In the genomic region with DNA sequence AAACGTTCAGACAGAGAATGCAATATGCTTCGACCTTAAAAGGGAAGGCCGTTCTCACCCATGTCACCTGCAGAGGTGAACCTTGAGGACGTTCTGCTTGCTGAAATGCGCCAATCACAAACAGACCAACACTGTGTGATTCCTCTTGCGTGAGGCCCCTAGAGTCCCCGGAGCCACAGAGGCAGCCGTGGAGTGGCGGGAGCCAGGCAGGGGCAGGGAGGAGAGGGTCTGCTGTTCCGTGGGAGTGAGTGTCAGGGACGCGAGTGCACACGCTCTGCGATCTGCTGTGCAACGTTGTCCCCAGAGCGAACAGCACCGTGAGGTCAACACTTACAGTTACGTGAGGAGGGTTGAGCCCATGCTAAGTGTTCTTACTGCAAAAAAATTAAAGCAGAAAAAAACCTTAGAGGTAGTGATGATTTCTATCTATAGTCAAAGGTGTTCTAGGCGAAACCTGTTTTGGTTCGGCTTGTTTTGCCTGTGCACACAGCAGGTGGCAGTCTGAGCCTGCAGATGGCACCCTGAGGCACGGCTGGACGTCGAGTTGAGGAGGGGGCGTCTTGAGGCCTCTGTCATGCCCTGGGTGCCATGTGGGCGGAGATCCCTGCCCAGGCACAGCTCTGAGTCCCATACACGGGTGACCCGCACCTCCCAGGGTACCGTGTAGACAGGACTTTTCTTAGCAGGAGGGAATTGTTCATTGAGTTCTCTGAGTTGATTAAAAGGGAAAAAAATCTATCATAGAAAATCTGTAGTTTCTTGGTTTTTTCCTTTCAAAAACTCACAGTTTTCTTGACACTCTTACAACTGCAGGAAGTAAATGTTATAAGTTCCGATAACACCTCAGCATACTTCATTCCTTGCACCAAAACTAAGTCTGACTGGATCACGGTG, we compare ENCODE assay signal across 11 cellular contexts.
A peak's percentile ranks its signal among the peaks of the same experiment; 100 is the strongest.
DNase-seq lines count a peak whose midpoint lies in the region; ATAC-seq and TF ChIP-seq lines count a peak whose summit lies in the region.
"Had no signal": no experiment of that assay in that cellular context is flagged by ENCODE, and none has a peak within 500 bp of the region (broad histone marks: within the 10 kb centered on the region; RNA-seq: fewer than 3 reads in every experiment).

No MANE protein-coding gene starts in this region.

- 0 out of 2 replicates have a peak, but pooled peaks cover 4% of the 10 kb centered on the region for H3K4me1 ChIP-seq in Caco-2

- H3K9me3 Mint-ChIP-seq in Caco-2 (ENCODE audit: unreplicated experiment) = no peaks in the 10 kb centered on the region
- no peaks in the 10 kb centered on the region for H3K9me3 Mint-ChIP-seq in osteocyte (ENCODE audit: unreplicated experiment)
- H3K9me3 Mint-ChIP-seq: activated T-cell treated with anti-CD3 and anti-CD28 coated beads, Interleukin-2, amount 50 U/mL, for 24 hours had no signal

- no peaks in the 10 kb centered on the region for H3K27me3 Mint-ChIP-seq in Caco-2 (ENCODE audit: insufficient read depth, unreplicated experiment)
- no peaks in the 10 kb centered on the region for H3K27me3 Mint-ChIP-seq in osteocyte (ENCODE audit: unreplicated experiment)

- no peaks in the 10 kb centered on the region for H3K36me3 Mint-ChIP-seq in Caco-2 (ENCODE audit: insufficient read depth, unreplicated experiment)
- no peaks in the 10 kb centered on the region for H3K36me3 Mint-ChIP-seq in osteocyte (ENCODE audit: unreplicated experiment)

- H3K27me3 ChIP-seq in Caco-2 (replicated peaks; ENCODE audit: control insufficient read depth, insufficient read depth, low read length) = no peaks in the 10 kb centered on the region

- intact Hi-C loops in Caco-2 (cut with micrococcal nuclease; ENCODE audit: unreplicated experiment) = loop anchor here (2.0 kb wide), 1 partner anchor 206 kb away; no protein-coding TSS in a partner anchor

- no peak for ATAC-seq in GM21423 (IDR thresholded peaks at IDR 0.05; ENCODE audit: unreplicated experiment)
- no peak for ATAC-seq in HG03432 (IDR thresholded peaks at IDR 0.05; ENCODE audit: unreplicated experiment)

- H3K27ac Mint-ChIP-seq in Caco-2 (ENCODE audit: unreplicated experiment) (no peak overlapping the region), osteocyte (ENCODE audit: unreplicated experiment) (no peak overlapping the region)
- H3K27ac Mint-ChIP-seq: activated T-cell treated with anti-CD3 and anti-CD28 coated beads, Interleukin-2, amount 50 U/mL, for 24 hours had no signal

- POLR2A ChIA-PET in Caco-2 (lab: Charles Lee) = no interaction called here

- peak overlapping the region; percentile 42 for H3K4me3 Mint-ChIP-seq in Caco-2 (ENCODE audit: unreplicated experiment)
- H3K4me3 Mint-ChIP-seq in osteocyte (ENCODE audit: unreplicated experiment) = no peak overlapping the region
- H3K4me3 Mint-ChIP-seq: activated T-cell treated with anti-CD3 and anti-CD28 coated beads, Interleukin-2, amount 50 U/mL, for 24 hours had no signal

- H3K9me3 ChIP-seq in Caco-2 = no peaks in the 10 kb centered on the region

- H3K4me3 ChIP-seq in Caco-2 (ENCODE audit: low read depth, low read length) (no peak overlapping the region), fibroblast of the aortic adventitia (ENCODE audit: low read depth, low read length) (no peak overlapping the region)

- BruUV-seq in Caco-2 (replicated peaks; lab: Mats Ljungman, UMichigan) = no TSS peak

- peak; percentile 62 to 75 for TF ChIP-seq CTCF in Caco-2 (IDR thresholded peaks at IDR 0.05; ENCODE audit: insufficient read depth in 1 of 2, low read depth in 1 of 2, low read length in 1 of 2, severe bottlenecking in 1 of 2, unreplicated experiment in 1 of 2)
- TF ChIP-seq CTCF in fibroblast of the aortic adventitia (IDR thresholded peaks at IDR 0.05; ENCODE audit: insufficient read depth, low read length) = peak; percentile 40
- peak; percentile 70 for TF ChIP-seq CTCF in osteocyte (IDR thresholded peaks at IDR 0.05)

- H3K4me1 Mint-ChIP-seq in Caco-2 (ENCODE audit: low read depth, unreplicated experiment) = peaks cover 9% of the 10 kb centered on the region
- H3K4me1 Mint-ChIP-seq in osteocyte (ENCODE audit: unreplicated experiment) = peaks cover 55% of the 10 kb centered on the region

- no peaks in the 10 kb centered on the region for H3K36me3 ChIP-seq in Caco-2 (ENCODE audit: control insufficient read depth, insufficient read depth, low read length)

- CTCF ChIA-PET in Caco-2 (lab: Charles Lee) = no interaction called here

- peak in 1 of 2 experiments; percentile 65 for DNase-seq in Caco-2
- peak; percentile 21 for DNase-seq in NCI-H345 (lab: John Stamatoyannopoulos, UW)
- DNase-seq in fibroblast of the aortic adventitia (ENCODE audit: low read depth) = peak; percentile 12
- DNase-seq in osteocyte (ENCODE audit: extremely low spot score, unreplicated experiment) = peak; percentile 66
- no peak for DNase-seq in NCI-H446 (lab: John Stamatoyannopoulos, UW)
- no peak for DNase-seq in ecto neural progenitor cell (ENCODE audit: low spot score)
- DNase-seq: activated T-cell treated with anti-CD3 and anti-CD28 coated beads, Interleukin-2, amount 50 U/mL, for 24 hours; effector CD8-positive, alpha-beta T cell; SIG-M5 had no signal

Comparison
In these comparisons a context has a peak if more than half of its experiments do, and no peak if none do; other contexts are left out.
1. DNase-seq: peak in NCI-H345 (single experiment), fibroblast of the aortic adventitia (single experiment) and osteocyte (single experiment); none in NCI-H446 (0 of 2) and ecto neural progenitor cell (single experiment).
2. Peak in every context shown above with its lines, with median percentiles within 50 percentile points of each other: CTCF ChIP-seq.